In genomic region chr4:40908702-40909362, GRCh38 we compare ENCODE assay signal across 8 cellular contexts.
DNase-seq lines count a peak whose midpoint lies in the region; ATAC-seq, FAIRE-seq and TF ChIP-seq lines count a peak whose summit lies in the region.

No MANE protein-coding gene starts in this region.

- H3T11ph ChIP-seq in H9 (ENCODE audit: low read length), result no peak overlapping the region

- no peaks in the 10 kb centered on the region for H3K79me2 ChIP-seq in H9 (ENCODE audit: insufficient read depth, low read length)
- no peaks in the 10 kb centered on the region for H3K79me2 ChIP-seq in Loucy (ENCODE audit: insufficient read depth, low read length)

- H3K27ac ChIP-seq in H9 (ENCODE audit: insufficient read length, low read depth, low read length) (no peak overlapping the region), gastroesophageal sphincter (peak overlapping the region in 3 of 4 donors; percentile 58 to 66 (median 65)), pancreas (peak overlapping the region in 1 of 4 donors; percentile 26)

- no peak for FAIRE-seq in pancreas (lab: Jason Lieb, UNC)

- H3K4me2 ChIP-seq in H9 (ENCODE audit: insufficient read depth, insufficient read length, low read length), result no peak overlapping the region
- no peak overlapping the region for H3K4me2 ChIP-seq in Loucy (ENCODE audit: low read depth, low read length, poor library complexity, severe bottlenecking)

- no peak overlapping the region for H2BK120ac ChIP-seq in H9 (ENCODE audit: low read depth, low read length, poor library complexity, severe bottlenecking)

- TF ChIP-seq EP300 in gastroesophageal sphincter (IDR thresholded peaks at IDR 0.05), result no peak

- H2BK5ac ChIP-seq in H9 (ENCODE audit: insufficient read length, low read length), result no peak overlapping the region

- ATAC-seq in gastroesophageal sphincter (peak; percentile 79), pancreas (peak; percentile 79 to 97 (median 93))

- no peak overlapping the region for H2BK15ac ChIP-seq in H9 (ENCODE audit: low read depth, low read length)

- no peak overlapping the region for H2BK20ac ChIP-seq in H9 (ENCODE audit: low read depth, low read length, poor library complexity, severe bottlenecking)

- no peak overlapping the region for H2BK12ac ChIP-seq in H9 (ENCODE audit: insufficient read length, low read depth, low read length)

- no peaks in the 10 kb centered on the region for H3K9me2 ChIP-seq in Loucy (replicated peaks; ENCODE audit: low read depth, low read length)

- H3K4me3 Mint-ChIP-seq in H9, result no peak overlapping the region
- H3K4me3 Mint-ChIP-seq in type B pancreatic cell, result peak overlapping the region; percentile 57

- H3K4ac ChIP-seq in H9 (ENCODE audit: low read depth, low read length), result no peak overlapping the region

- H3K27me3 ChIP-seq in H9 (ENCODE audit: insufficient read depth, low read length) (no peaks in the 10 kb centered on the region), Loucy (ENCODE audit: insufficient read depth, low read length, poor library complexity, severe bottlenecking) (no peaks in the 10 kb centered on the region), gastroesophageal sphincter (no peaks in the 10 kb centered on the region), pancreas (no peaks in the 10 kb centered on the region)

- in situ Hi-C loops in G401 (cut with HindIII; ENCODE audit: low sequenced_read_pairs), result no loop called here

- H3K27me3 Mint-ChIP-seq in H9 (ENCODE audit: low read depth), result no peaks in the 10 kb centered on the region
- H3K27me3 Mint-ChIP-seq in type B pancreatic cell, result no peaks in the 10 kb centered on the region

- intact Hi-C loops in pancreas (cut with DNase I), result no loop called here

- no peak overlapping the region for H2AFZ ChIP-seq in H9 (ENCODE audit: low read length)
- peak overlapping the region; percentile 68 for H2AFZ ChIP-seq in Loucy (ENCODE audit: low read length)

- H3K4me1 ChIP-seq in H9 (ENCODE audit: insufficient read depth, low read length), result no peaks in the 10 kb centered on the region; the same call in 1 of the 2 replicates
- peaks cover 10% of the 10 kb centered on the region for H3K4me1 ChIP-seq in Loucy (ENCODE audit: insufficient read depth, low read length, poor library complexity, severe bottlenecking)
- H3K4me1 ChIP-seq in gastroesophageal sphincter, result peaks cover 0 to 35% (median 5%) of the 10 kb centered on the region in 3 donors
- no peaks in the 10 kb centered on the region for H3K4me1 ChIP-seq in pancreas

- peaks cover 0 to 1% (median 0%) of the 10 kb centered on the region in 3 experiments; a peak in 1 of 7 replicates for H3K36me3 Mint-ChIP-seq in H9 (ENCODE audit: insufficient read depth in 1 of 3, low read depth in 3 of 3)
- no peaks in the 10 kb centered on the region for H3K36me3 Mint-ChIP-seq in type B pancreatic cell

- H3K9ac ChIP-seq in H9 (ENCODE audit: extremely low read depth, insufficient read length, low read length) (no peak overlapping the region), Loucy (ENCODE audit: low read depth, low read length, poor library complexity, severe bottlenecking) (no peak overlapping the region)

- H3K9me3 ChIP-seq in H9 (ENCODE audit: control insufficient read depth, low read depth, low read length), result no peaks in the 10 kb centered on the region
- no peaks in the 10 kb centered on the region for H3K9me3 ChIP-seq in Loucy (ENCODE audit: insufficient read depth, low read depth, low read length)
- no peaks in the 10 kb centered on the region for H3K9me3 ChIP-seq in gastroesophageal sphincter
- H3K9me3 ChIP-seq in pancreas, result no peaks in the 10 kb centered on the region

- H3K14ac ChIP-seq in H9 (ENCODE audit: insufficient read depth, low read length), result no peak overlapping the region

- H4K91ac ChIP-seq in H9 (ENCODE audit: insufficient read length, low read depth, low read length), result no peak overlapping the region

- no peaks in the 10 kb centered on the region for H3K79me1 ChIP-seq in H9 (ENCODE audit: insufficient read depth, low read depth, low read length, poor library complexity, severe bottlenecking)

- no peaks in the 10 kb centered on the region for H3K36me3 ChIP-seq in Loucy (ENCODE audit: insufficient read depth, low read length)
- H3K36me3 ChIP-seq in gastroesophageal sphincter, result peaks cover 0 to 5% of the 10 kb centered on the region in 2 donors
- H3K36me3 ChIP-seq in pancreas, result no peaks in the 10 kb centered on the region

- no peak overlapping the region for H2AK5ac ChIP-seq in H9 (ENCODE audit: insufficient read length, low read length)

- H4K5ac ChIP-seq in H9 (ENCODE audit: insufficient read length, low read depth, low read length), result no peak overlapping the region

- no peak overlapping the region for H3K18ac ChIP-seq in H9 (ENCODE audit: insufficient read length, low read depth, low read length)

- H4K8ac ChIP-seq in H9 (replicated peaks; ENCODE audit: insufficient read length, low read depth, low read length), result no peak overlapping the region

- no peak overlapping the region for H3K4me3 ChIP-seq in Loucy (ENCODE audit: low read length, poor library complexity, severe bottlenecking)
- no peak overlapping the region for H3K4me3 ChIP-seq in gastroesophageal sphincter
- no peak overlapping the region for H3K4me3 ChIP-seq in pancreas

- DNase-seq in G401 (ENCODE audit: low spot score) (peak; percentile 69), H9 (peak; percentile 94), SHP77 treated with DMSO at 0.1 percent for 48 hours (lab: John Stamatoyannopoulos, UW) (peak; percentile 60), pancreas (peak; percentile 45 to 80 (median 68)), type B pancreatic cell (ENCODE audit: extremely low spot score, unreplicated experiment) (peak; percentile 74)
- peak; percentile 27 for DNase-seq in activated effector memory CD4-positive, alpha-beta T cell treated with Interleukin-2 at 50 U/mL for 16 hours

- WGBS in H9 (ENCODE audit: extremely low coverage, insufficient read length, low lambda C conversion rate), result no CpG with 5 or more reads among the region's 12 CpGs
- 36 to 38% methylated on average over 2 to 9 of the region's 12 CpGs for WGBS in gastroesophageal sphincter (ENCODE audit: low coverage in 1 of 2), 2 donors
- WGBS in pancreas, 2 donors, result 32 to 39% methylated on average over 12 of the region's 12 CpGs

- H3K9me3 Mint-ChIP-seq in H9, result no peaks in the 10 kb centered on the region
- H3K9me3 Mint-ChIP-seq in type B pancreatic cell, result no peaks in the 10 kb centered on the region

- H3K56ac ChIP-seq in H9 (ENCODE audit: insufficient read length, low read depth, low read length), result no peak overlapping the region

- H3K4me1 Mint-ChIP-seq in H9 (peaks cover 5 to 11% of the 10 kb centered on the region in 2 experiments), type B pancreatic cell (ENCODE audit: unreplicated experiment) (peaks cover 8% of the 10 kb centered on the region)

- H4K20me1 ChIP-seq in H9 (ENCODE audit: control insufficient read depth, insufficient read depth, insufficient read length) (no peaks in the 10 kb centered on the region), Loucy (ENCODE audit: insufficient read depth, low read length, poor library complexity, severe bottlenecking) (no peaks in the 10 kb centered on the region)

- no peak overlapping the region for H3K23ac ChIP-seq in H9 (ENCODE audit: insufficient read length, low read depth, low read length)

- no peaks in the 10 kb centered on the region for H3K23me2 ChIP-seq in H9 (ENCODE audit: insufficient read length, low read depth, low read length, poor library complexity, severe bottlenecking)

- H3K27ac Mint-ChIP-seq in H9 (peak overlapping the region in 1 of 3 experiments; percentile 76; a peak in 2 of 7 replicates), type B pancreatic cell (peak overlapping the region; percentile 95)

- TF ChIP-seq CTCF in H9 (conservative IDR thresholded peaks at IDR 0.05) (peak; percentile 99), Loucy (conservative IDR thresholded peaks at IDR 0.05; ENCODE audit: low read length) (peak; percentile 93), gastroesophageal sphincter (IDR thresholded peaks at IDR 0.05) (peak; percentile 78 to 90 (median 82)), pancreas (IDR thresholded peaks at IDR 0.05) (peak; percentile 89 to 96 (median 92)), type B pancreatic cell (conservative IDR thresholded peaks at IDR 0.05) (peak; percentile 93)

- no peaks in the 10 kb centered on the region for H3F3A ChIP-seq in Loucy (ENCODE audit: low read depth)

- no peak for TF ChIP-seq POLR2A in gastroesophageal sphincter (IDR thresholded peaks at IDR 0.05)

Comparison
In these comparisons a context has a peak if more than half of its experiments do, and no peak if none do; other contexts are left out.
1. DNase-seq: peak in every context shown above with its lines; median percentile 94 in H9; 74 in type B pancreatic cell; 69 in G401; 68 in pancreas; 60 in SHP77 treated with DMSO at 0.1 percent for 48 hours; 27 in activated effector memory CD4-positive, alpha-beta T cell treated with Interleukin-2 at 50 U/mL for 16 hours.